ENCODE assay signal across 9 cellular contexts in the genomic region with DNA sequence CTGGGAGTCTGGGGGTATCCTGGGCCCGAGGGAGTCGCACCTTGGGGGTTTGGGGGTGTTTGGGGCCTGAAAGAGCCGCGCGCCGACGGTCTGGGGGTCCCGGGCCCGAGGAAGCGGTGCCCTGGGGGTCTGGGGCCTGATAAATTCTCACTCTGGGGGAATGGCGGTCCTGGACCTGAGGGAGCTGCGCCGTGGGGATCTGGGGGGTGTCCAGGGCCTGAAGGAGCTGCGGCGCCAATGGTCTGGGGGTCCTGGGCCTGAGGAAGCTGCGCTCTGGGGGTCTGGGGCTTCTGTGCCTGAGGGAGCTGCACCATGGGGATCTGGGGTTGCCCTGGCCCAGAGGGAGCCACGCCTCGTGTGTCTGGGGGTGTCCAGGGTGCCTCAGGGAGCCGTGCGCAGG. TPM values are rescaled to one million over a fixed set of nuclear protein-coding genes. Genes with fewer than 3 reads are reported as not detected.
A peak's percentile ranks its signal among the peaks of the same experiment; 100 is the strongest.
DNase-seq lines count a peak whose midpoint lies in the region; ATAC-seq, FAIRE-seq and TF ChIP-seq lines count a peak whose summit lies in the region.
"Had no signal": no experiment of that assay in that cellular context is flagged by ENCODE, and none has a peak within 500 bp of the region (broad histone marks: within the 10 kb centered on the region; RNA-seq: fewer than 3 reads in every experiment).

No MANE protein-coding gene starts in this region.

- TF ChIP-seq EP300 in stomach (IDR thresholded peaks at IDR 0.05): no peak

- no peaks in the 10 kb centered on the region for H4K20me1 ChIP-seq in keratinocyte (ENCODE audit: control insufficient read depth, extremely low read depth, insufficient read depth, low read length)

- no peaks in the 10 kb centered on the region for H3K9me1 ChIP-seq in keratinocyte (ENCODE audit: control insufficient read depth, extremely low read depth, insufficient read depth, low read length)

- TF ChIP-seq CTCF in keratinocyte (optimal IDR thresholded peaks at IDR 0.05 in 1 of 3, IDR thresholded peaks at IDR 0.05 in 1 of 3, conservative IDR thresholded peaks at IDR 0.05 in 1 of 3; ENCODE audit: extremely low read depth in 1 of 3, insufficient read depth in 2 of 3, low read length in 3 of 3) (no peak), stomach (IDR thresholded peaks at IDR 0.05) (no peak)

- peak overlapping the region; percentile 24; the same call in 1 of the 2 replicates for H3K9ac ChIP-seq in HUES48 (ENCODE audit: low read depth, low read length)
- H3K9ac ChIP-seq in keratinocyte (ENCODE audit: control insufficient read depth, extremely low read depth, insufficient read depth, low read length): peak overlapping the region; percentile 81

- peaks cover 21% of the 10 kb centered on the region for H3K36me3 ChIP-seq in HUES48 (ENCODE audit: control insufficient read depth, insufficient read depth, low read length)
- H3K36me3 ChIP-seq in keratinocyte (ENCODE audit: control insufficient read depth in 2 of 2, extremely low read depth in 1 of 2, insufficient read depth in 2 of 2, low read length in 2 of 2): peaks cover 2 to 15% of the 10 kb centered on the region in 2 experiments
- peaks cover 15 to 32% (median 30%) of the 10 kb centered on the region in 4 donors for H3K36me3 ChIP-seq in stomach

- H3K4me3 ChIP-seq in HUES48 (ENCODE audit: low read depth, low read length) (peak overlapping the region; percentile 58), keratinocyte (ENCODE audit: control insufficient read depth in 2 of 3, extremely low read depth in 1 of 3, insufficient read depth in 2 of 3, low read depth in 1 of 3, low read length in 3 of 3) (peak overlapping the region; percentile 76 to 97 (median 88)), stomach (peak overlapping the region; percentile 71 to 99 (median 88))

- FAIRE-seq in keratinocyte (lab: Jason Lieb, UNC): no peak

- H3K4me1 ChIP-seq in HUES48 (ENCODE audit: control insufficient read depth, insufficient read depth, low read length): no peaks in the 10 kb centered on the region
- H3K4me1 ChIP-seq in keratinocyte (ENCODE audit: control insufficient read depth, extremely low read depth, insufficient read depth, low read length): peaks cover 8% of the 10 kb centered on the region
- H3K4me1 ChIP-seq in stomach: peaks cover 24 to 40% (median 31%) of the 10 kb centered on the region in 4 donors

- dilution Hi-C loops in keratinocyte (cut with MboI; ENCODE audit: extremely low pct_ligation_motif_present, low sequenced_read_pairs): no loop called here

- 9 to 29% (median 15%) methylated on average over 6 to 20 of the region's 20 CpGs for WGBS in stomach, 5 donors

- ATAC-seq in activated naive CD4-positive, alpha-beta T cell treated with anti-CD3 and anti-CD28 coated beads, Interleukin-2, amount 50 U/mL, for 72 hours: no peak
- ATAC-seq: sciatic nerve had no signal

- peak overlapping the region; percentile 74 for H3K27ac ChIP-seq in HUES48 (ENCODE audit: low read depth, low read length)
- H3K27ac ChIP-seq in keratinocyte (ENCODE audit: control insufficient read depth, insufficient read depth, low read length): peak overlapping the region; percentile 36
- H3K27ac ChIP-seq in stomach: peak overlapping the region in 3 of 5 donors; percentile 63 to 89 (median 89)

- H2AFZ ChIP-seq in keratinocyte (ENCODE audit: control insufficient read depth, low read length): no peak overlapping the region

- no peaks in the 10 kb centered on the region for H3K9me3 ChIP-seq in HUES48 (ENCODE audit: control insufficient read depth, insufficient read depth, low read length)
- no peaks in the 10 kb centered on the region for H3K9me3 ChIP-seq in keratinocyte (ENCODE audit: control insufficient read depth, low read depth, low read length)
- no peaks in the 10 kb centered on the region for H3K9me3 ChIP-seq in stomach

- H3K79me2 ChIP-seq in keratinocyte (ENCODE audit: control insufficient read depth, insufficient read depth, low read length): peaks cover 27% of the 10 kb centered on the region

- H3K36me3 Mint-ChIP-seq in activated naive CD4-positive, alpha-beta T cell treated with anti-CD3 and anti-CD28 coated beads, Interleukin-2, amount 50 U/mL, for 72 hours: no peaks in the 10 kb centered on the region

- DNase-seq in activated naive CD4-positive, alpha-beta T cell treated with anti-CD3 and anti-CD28 coated beads, Interleukin-2, amount 50 U/mL, for 72 hours (ENCODE audit: low spot score in 2 of 2): no peak
- DNase-seq in keratinocyte (ENCODE audit: low read depth, low spot score) (no peak), stomach (no peak), erythroblast (lab: John Stamatoyannopoulos, UW) (no peak), AG08395 (ENCODE audit: low spot score) (no peak), H4 (ENCODE audit: low spot score) (no peak)
- no peak for DNase-seq in stimulated activated CD4-positive, alpha-beta T cell treated with anti-CD3 and anti-CD28 coated beads, Interleukin-2, amount 100 ng/mL, for 24 hours

- H3K27me3 ChIP-seq in HUES48 (ENCODE audit: control insufficient read depth, insufficient read depth, low read length): no peaks in the 10 kb centered on the region
- H3K27me3 ChIP-seq in keratinocyte (ENCODE audit: control insufficient read depth, extremely low read depth, insufficient read depth, low read length): no peaks in the 10 kb centered on the region
- no peaks in the 10 kb centered on the region for H3K27me3 ChIP-seq in stomach

- H3K27ac Mint-ChIP-seq in activated naive CD4-positive, alpha-beta T cell treated with anti-CD3 and anti-CD28 coated beads, Interleukin-2, amount 50 U/mL, for 72 hours: peak overlapping the region; percentile 81 to 90

- no peaks in the 10 kb centered on the region for H3K9me3 Mint-ChIP-seq in activated naive CD4-positive, alpha-beta T cell treated with anti-CD3 and anti-CD28 coated beads, Interleukin-2, amount 50 U/mL, for 72 hours

- TF ChIP-seq POLR2A in stomach (IDR thresholded peaks at IDR 0.05) (no peak), erythroblast (IDR thresholded peaks at IDR 0.05; ENCODE audit: low read length) (no peak)

- intact Hi-C loops in stomach (cut with DNase I; ENCODE audit: low total_unique reads): no loop called here

- H3K4me2 ChIP-seq in keratinocyte (ENCODE audit: control insufficient read depth, extremely low read depth, insufficient read depth, low read depth, low read length): peak overlapping the region; percentile 87

RNA-seq across cellular contexts. Expression of a gene that starts 0.9 kb away (rescaled TPM):
- 10 to 100 TPM; 49.2 to 64.7 TPM for total RNA-seq in activated naive CD4-positive, alpha-beta T cell treated with anti-CD3 and anti-CD28 coated beads, Interleukin-2, amount 50 U/mL, for 72 hours
- 19.5 to 22.0 TPM (median 21.6 TPM) in 3 replicates for polyA plus RNA-seq in keratinocyte
- 19.5 TPM for polyA plus RNA-seq in keratinocyte (2011; ENCODE audit: low read depth)
- 10.0 and 22.2 TPM in 2 replicates for polyA plus RNA-seq in keratinocyte (2011; cell fraction: cytosol; rRNA removed)
- polyA plus RNA-seq in keratinocyte (2011; cell fraction: nucleus; rRNA removed): 21.4 and 30.6 TPM in 2 replicates
- 6.9 and 42.1 TPM in 2 replicates for polyA plus RNA-seq in keratinocyte (2012; ENCODE audit: low replicate concordance)
- 10.4 to 18.6 TPM (median 10.5 TPM) in 3 replicates for polyA minus RNA-seq in keratinocyte
- polyA minus RNA-seq in keratinocyte (2011; cell fraction: cytosol; rRNA and poly(A)+ RNA removed): 24.7 TPM
- polyA minus RNA-seq in keratinocyte (2011; cell fraction: nucleus; rRNA and poly(A)+ RNA removed): 8.8 and 11.4 TPM in 2 replicates
- 10 to 100 TPM; 26.8 to 85.2 (median 33.9) TPM for total RNA-seq in stomach
- 100 to 1,000 TPM in 1 of 3 donors, 10 to 100 TPM in 2; 25.5 to 127 (median 55.5) TPM for polyA plus RNA-seq in stomach
- 22.0 and 34.2 TPM in 2 replicates for total RNA-seq in H4 (2014; rRNA removed; shearing (Covaris generic))

RNA-seq across cellular contexts. Expression of a gene that starts 15.4 kb away (rescaled TPM):
- 10 to 100 TPM; 31.1 to 42.4 TPM for total RNA-seq in activated naive CD4-positive, alpha-beta T cell treated with anti-CD3 and anti-CD28 coated beads, Interleukin-2, amount 50 U/mL, for 72 hours
- polyA plus RNA-seq in keratinocyte (36.4 to 63.1 TPM (median 48.2 TPM) in 3 replicates), stomach (100 to 1,000 TPM; 112 to 148 (median 138) TPM)
- polyA plus RNA-seq in keratinocyte (2011; ENCODE audit: low read depth): 48.9 TPM
- polyA plus RNA-seq in keratinocyte (2011; cell fraction: cytosol; rRNA removed): 36.7 and 82.9 TPM in 2 replicates
- polyA plus RNA-seq in keratinocyte (2011; cell fraction: nucleus; rRNA removed): 38.6 and 44.6 TPM in 2 replicates
- 75.6 and 83.5 TPM in 2 replicates for polyA plus RNA-seq in keratinocyte (2012; ENCODE audit: low replicate concordance)
- 30.9 to 48.0 TPM (median 47.7 TPM) in 3 replicates for polyA minus RNA-seq in keratinocyte
- polyA minus RNA-seq in keratinocyte (2011; cell fraction: cytosol; rRNA and poly(A)+ RNA removed): 82.1 TPM
- polyA minus RNA-seq in keratinocyte (2011; cell fraction: nucleus; rRNA and poly(A)+ RNA removed): 18.5 and 24.9 TPM in 2 replicates
- total RNA-seq in stomach: 100 to 1,000 TPM in 1 of 5 donors, 10 to 100 TPM in 4; 19.3 to 208 (median 73.7) TPM
- 90.1 and 114 TPM in 2 replicates for total RNA-seq in H4 (2014; rRNA removed; shearing (Covaris generic))

RNA-seq across cellular contexts. Expression of a gene that starts 45.3 kb away (rescaled TPM):
- under 1 TPM in 1 of 2 donors, not detected in 1; 0.08 TPM for total RNA-seq in activated naive CD4-positive, alpha-beta T cell treated with anti-CD3 and anti-CD28 coated beads, Interleukin-2, amount 50 U/mL, for 72 hours
- polyA plus RNA-seq in keratinocyte (0.01 TPM in 1 of 3 replicates, not detected in the others), stomach (10 to 100 TPM in 1 of 3 donors, 1 to 10 TPM in 2; 3.5 to 13.2 (median 6.8) TPM)
- polyA plus RNA-seq in keratinocyte (2011; ENCODE audit: low read depth): not detected
- not detected in 2 replicates for polyA plus RNA-seq in keratinocyte (2011; cell fraction: cytosol; rRNA removed)
- polyA plus RNA-seq in keratinocyte (2011; cell fraction: nucleus; rRNA removed): 0.03 TPM in 1 of 2 replicates, not detected in the other
- 0.03 and 0.25 TPM in 2 replicates for polyA plus RNA-seq in keratinocyte (2012; ENCODE audit: low replicate concordance)
- polyA minus RNA-seq in keratinocyte: not detected in 3 replicates
- not detected for polyA minus RNA-seq in keratinocyte (2011; cell fraction: cytosol; rRNA and poly(A)+ RNA removed)
- polyA minus RNA-seq in keratinocyte (2011; cell fraction: nucleus; rRNA and poly(A)+ RNA removed): not detected in 2 replicates
- 10 to 100 TPM in 3 of 5 donors, 1 to 10 TPM in 2; 9.0 to 64.7 (median 24.9) TPM for total RNA-seq in stomach
- 0.75 and 1.4 TPM in 2 replicates for total RNA-seq in H4 (2014; rRNA removed; shearing (Covaris generic))

Comparison
In these comparisons a context has a peak if more than half of its experiments do, and no peak if none do; other contexts are left out.
1. H3K27ac ChIP-seq: peak in every context shown above with its lines; median percentile 89 in stomach; 74 in HUES48; 36 in keratinocyte.